1 cellular context compared by ENCODE assay signal in genomic region chr1:158203693-158204457, GRCh38.
TF ChIP-seq lines count a peak whose summit lies in the region.

No MANE protein-coding gene starts in this region.

TF ChIP-seq in HepG2, 621 proteins besides CTCF, POLR2A, EP300 and RAD21:
- no peak for TF ChIP-seq ZNF678 (CRISPR knock-in tag; IDR thresholded peaks at IDR 0.05)
- no peak for TF ChIP-seq TBL1XR1 (IDR thresholded peaks at IDR 0.05; ENCODE audit: borderline replicate concordance, low read length, partially characterized antibody)
- peak; percentile 59 for TF ChIP-seq STAG1 (CRISPR knock-in tag; IDR thresholded peaks at IDR 0.05)
- TF ChIP-seq SIX1 (CRISPR knock-in tag; IDR thresholded peaks at IDR 0.05; ENCODE audit: borderline replicate concordance) = peak; percentile 51; the same call in 1 of the 2 replicates
- no peak for TF ChIP-seq BHLHE40 (IDR thresholded peaks at IDR 0.05; ENCODE audit: low read length)
- peak; percentile 62; the same call in 1 of the 2 replicates for TF ChIP-seq SMC3 (IDR thresholded peaks at IDR 0.05; ENCODE audit: low read length)
